In genomic region chr1:2345297-2346075, GRCh38 we compare ENCODE assay signal across 25 cellular contexts. TPM values are rescaled to one million over a fixed set of nuclear protein-coding genes. Genes with fewer than 3 reads are reported as not detected.
DNase-seq lines count a peak whose midpoint lies in the region; ATAC-seq, FAIRE-seq and TF ChIP-seq lines count a peak whose summit lies in the region.
"Had no signal": no experiment of that assay in that cellular context is flagged by ENCODE, and none has a peak within 500 bp of the region (broad histone marks: within the 10 kb centered on the region; RNA-seq: fewer than 3 reads in every experiment).

No MANE protein-coding gene starts in this region.

- CTCF ChIA-PET in K562 (lab: Yijun Ruan, JAX; ENCODE audit: low intra/inter-chr PET ratio): no interaction called here

- H3K27ac Mint-ChIP-seq in natural killer cell treated with Interleukin-12 subunit alpha and Interleukin-12 subunit beta and Interleukin-15 and Interleukin-18, amount 100 ng/mL, for 72 hours: no peak overlapping the region
- H3K27ac Mint-ChIP-seq in natural killer cell: no peak overlapping the region
- H3K27ac Mint-ChIP-seq: activated CD4-positive, alpha-beta T cell treated with anti-CD3 and anti-CD28 coated beads for 36 hours; activated naive CD8-positive, alpha-beta T cell treated with anti-CD3 and anti-CD28 coated beads, Interleukin-2, amount 10 ng/mL, durations not matched to agents 7 days and 5 days; activated T-helper 17 cell treated with anti-CD3 and anti-CD28 coated beads, Interleukin-2, amount 50 U/mL, for 72 hours; CD4-positive, alpha-beta T cell; endodermal cell; stimulated activated naive B cell treated with anti-CD40 and anti-IgM and Interleukin-4, amounts not matched to agents 10 μg/mL and 1 μg/mL and 100 μg/mL, for 72 hours had no signal

- TF ChIP-seq EP300 in K562 (IDR thresholded peaks at IDR 0.05; ENCODE audit: low read length): no peak

- no peak overlapping the region for H3K4me3 ChIP-seq in K562
- H3K4me3 ChIP-seq in mucosa of descending colon: no peak overlapping the region
- H3K4me3 ChIP-seq: PC-9, thoracic aorta had no signal

- no TSS peak for BruUV-seq in K562 (replicated peaks; lab: Mats Ljungman, UMichigan)

- H3K27me3 Mint-ChIP-seq in natural killer cell treated with Interleukin-12 subunit alpha and Interleukin-12 subunit beta and Interleukin-15 and Interleukin-18, amount 100 ng/mL, for 72 hours: no peaks in the 10 kb centered on the region
- H3K27me3 Mint-ChIP-seq in natural killer cell (ENCODE audit: low read depth in 2 of 2): no peaks in the 10 kb centered on the region
- H3K27me3 Mint-ChIP-seq: activated CD4-positive, alpha-beta T cell treated with anti-CD3 and anti-CD28 coated beads for 36 hours; activated naive CD8-positive, alpha-beta T cell treated with anti-CD3 and anti-CD28 coated beads, Interleukin-2, amount 10 ng/mL, durations not matched to agents 7 days and 5 days; activated T-helper 17 cell treated with anti-CD3 and anti-CD28 coated beads, Interleukin-2, amount 50 U/mL, for 72 hours; CD4-positive, alpha-beta T cell had no signal

- H3K79me2 ChIP-seq in K562 (ENCODE audit: control insufficient read depth, insufficient read depth, low read length): no peaks in the 10 kb centered on the region

- H3K36me3 ChIP-seq in K562 (ENCODE audit: control insufficient read depth, insufficient read depth, low read length) (no peaks in the 10 kb centered on the region), mucosa of descending colon (ENCODE audit: low read depth) (no peaks in the 10 kb centered on the region)
- H3K36me3 ChIP-seq: thoracic aorta had no signal

- peaks cover 67 to 88% of the 10 kb centered on the region in 2 experiments; a peak in 4 of 5 replicates for H3K27me3 ChIP-seq in K562 (ENCODE audit: control insufficient read depth in 2 of 2, insufficient read depth in 2 of 2, low read length in 2 of 2)

- no peak for TF ChIP-seq POLR2A in K562 (conservative IDR thresholded peaks at IDR 0.05)

- no peaks in the 10 kb centered on the region for H3K9me1 ChIP-seq in K562 (ENCODE audit: control insufficient read depth, insufficient read depth, low read length)

- no peak for TF ChIP-seq RAD21 in K562 (CRISPR knock-in tag; conservative IDR thresholded peaks at IDR 0.05 in 1 of 2, IDR thresholded peaks at IDR 0.05 in 1 of 2)

- POLR2A ChIA-PET in K562 (lab: Yijun Ruan, JAX): interaction anchor here (0.6 kb wide), 1 partner anchor 89 kb away, joined by 3 read pairs; no protein-coding TSS in a partner anchor

- no peak overlapping the region for H3K4me2 ChIP-seq in K562 (ENCODE audit: insufficient read depth, low read length)
- H3K4me2 ChIP-seq: PC-9 had no signal

- peaks cover 12% of the 10 kb centered on the region for H4K20me1 ChIP-seq in K562 (replicated peaks; ENCODE audit: control insufficient read depth, insufficient read depth, low read length)

- H3K4me1 Mint-ChIP-seq in natural killer cell treated with Interleukin-12 subunit alpha and Interleukin-12 subunit beta and Interleukin-15 and Interleukin-18, amount 100 ng/mL, for 72 hours (ENCODE audit: low read depth in 2 of 2): no peaks in the 10 kb centered on the region
- no peaks in the 10 kb centered on the region for H3K4me1 Mint-ChIP-seq in natural killer cell
- H3K4me1 Mint-ChIP-seq: activated CD4-positive, alpha-beta T cell treated with anti-CD3 and anti-CD28 coated beads for 36 hours; activated naive CD8-positive, alpha-beta T cell treated with anti-CD3 and anti-CD28 coated beads, Interleukin-2, amount 10 ng/mL, durations not matched to agents 7 days and 5 days; activated T-helper 17 cell treated with anti-CD3 and anti-CD28 coated beads, Interleukin-2, amount 50 U/mL, for 72 hours; endodermal cell; stimulated activated naive B cell treated with anti-CD40 and anti-IgM and Interleukin-4, amounts not matched to agents 10 μg/mL and 1 μg/mL and 100 μg/mL, for 72 hours had no signal

- FAIRE-seq in K562 (lab: Jason Lieb, UNC): peak; percentile 6
- FAIRE-seq: colon, GM12892 had no signal

- no peak for TF ChIP-seq CTCF in natural killer cell (IDR thresholded peaks at IDR 0.05)
- TF ChIP-seq CTCF in K562 (IDR thresholded peaks at IDR 0.05 in 2 of 3, conservative IDR thresholded peaks at IDR 0.05 in 1 of 3; ENCODE audit: insufficient read depth in 2 of 3, low read depth in 1 of 3, low read length in 3 of 3): no peak
- TF ChIP-seq CTCF in mucosa of descending colon (IDR thresholded peaks at IDR 0.05): no peak

- no peaks in the 10 kb centered on the region for H3K9me3 Mint-ChIP-seq in natural killer cell treated with Interleukin-12 subunit alpha and Interleukin-12 subunit beta and Interleukin-15 and Interleukin-18, amount 100 ng/mL, for 72 hours
- no peaks in the 10 kb centered on the region for H3K9me3 Mint-ChIP-seq in natural killer cell
- H3K9me3 Mint-ChIP-seq: activated naive CD8-positive, alpha-beta T cell treated with anti-CD3 and anti-CD28 coated beads, Interleukin-2, amount 10 ng/mL, durations not matched to agents 7 days and 5 days; activated T-helper 17 cell treated with anti-CD3 and anti-CD28 coated beads, Interleukin-2, amount 50 U/mL, for 72 hours; CD4-positive, alpha-beta T cell; endodermal cell; H9; stimulated activated naive B cell treated with anti-CD40 and anti-IgM and Interleukin-4, amounts not matched to agents 10 μg/mL and 1 μg/mL and 100 μg/mL, for 72 hours had no signal

- H3K4me3 Mint-ChIP-seq in natural killer cell treated with Interleukin-12 subunit alpha and Interleukin-12 subunit beta and Interleukin-15 and Interleukin-18, amount 100 ng/mL, for 72 hours: no peak overlapping the region
- no peak overlapping the region for H3K4me3 Mint-ChIP-seq in natural killer cell
- H3K4me3 Mint-ChIP-seq: activated CD4-positive, alpha-beta T cell treated with anti-CD3 and anti-CD28 coated beads for 36 hours; activated naive CD8-positive, alpha-beta T cell treated with anti-CD3 and anti-CD28 coated beads, Interleukin-2, amount 10 ng/mL, durations not matched to agents 7 days and 5 days; activated T-helper 17 cell treated with anti-CD3 and anti-CD28 coated beads, Interleukin-2, amount 50 U/mL, for 72 hours; CD4-positive, alpha-beta T cell; endodermal cell; H9; stimulated activated naive B cell treated with anti-CD40 and anti-IgM and Interleukin-4, amounts not matched to agents 10 μg/mL and 1 μg/mL and 100 μg/mL, for 72 hours had no signal

- H3K4me1 ChIP-seq in K562 (replicated peaks in 1 of 2; ENCODE audit: control insufficient read depth in 2 of 2, insufficient read depth in 2 of 2, low read length in 2 of 2) (peaks cover 0 to 39% of the 10 kb centered on the region in 2 experiments; a peak in 2 of 5 replicates), mucosa of descending colon (ENCODE audit: low read depth) (no peaks in the 10 kb centered on the region)

- H3K36me3 Mint-ChIP-seq in natural killer cell treated with Interleukin-12 subunit alpha and Interleukin-12 subunit beta and Interleukin-15 and Interleukin-18, amount 100 ng/mL, for 72 hours: no peaks in the 10 kb centered on the region
- H3K36me3 Mint-ChIP-seq in natural killer cell: no peaks in the 10 kb centered on the region
- H3K36me3 Mint-ChIP-seq: activated naive CD8-positive, alpha-beta T cell treated with anti-CD3 and anti-CD28 coated beads, Interleukin-2, amount 10 ng/mL, durations not matched to agents 7 days and 5 days; stimulated activated naive B cell treated with anti-CD40 and anti-IgM and Interleukin-4, amounts not matched to agents 10 μg/mL and 1 μg/mL and 100 μg/mL, for 72 hours had no signal

- WGBS in K562 (ENCODE audit: insufficient coverage, low coverage, missing lambda C conversion rate): 3% methylated on average over 23 of the region's 24 CpGs

- H3K9ac ChIP-seq in K562 (ENCODE audit: insufficient read depth in 1 of 2, low read depth in 2 of 2, low read length in 2 of 2): peak overlapping the region in 1 of 2 experiments; percentile 36; a peak in 1 of 4 replicates

- intact Hi-C loops in natural killer cell (cut with micrococcal nuclease) (no loop called here), K562 (cut with micrococcal nuclease) (no loop called here), mucosa of descending colon (cut with DNase I, micrococcal nuclease) (no loop called here)

- peak; percentile 54 for DNase-seq in natural killer cell treated with Interleukin-12 subunit alpha and Interleukin-12 subunit beta and Interleukin-15 and Interleukin-18, amount 100 ng/mL, for 72 hours (ENCODE audit: low spot score)
- DNase-seq in natural killer cell (no peak), K562 (ENCODE audit: extremely low read depth in 1 of 4, low spot score in 3 of 4) (peak; percentile 46 to 67 (median 56)), mucosa of descending colon (peak in 2 of 3 donors; percentile 8 to 12), NCI-H510A treated with DMSO at 0.1 percent for 48 hours (lab: John Stamatoyannopoulos, UW) (no peak)
- no peak for DNase-seq in stimulated activated CD4-positive, alpha-beta T cell treated with anti-CD3 and anti-CD28 coated beads, Interleukin-4, amount 100 ng/mL, for 4 hours
- DNase-seq: activated CD4-positive, alpha-beta T cell treated with anti-CD3 and anti-CD28 coated beads for 36 hours; activated naive CD8-positive, alpha-beta T cell treated with anti-CD3 and anti-CD28 coated beads, Interleukin-2, amount 10 ng/mL, durations not matched to agents 7 days and 5 days; DMS79; endodermal cell; H9; MV-4-11; NCI-H187 treated with DMSO at 0.1 percent for 48 hours; NCI-H345; PC-9; stimulated activated naive B cell treated with anti-CD40 and anti-IgM and Interleukin-4, amounts not matched to agents 10 μg/mL and 1 μg/mL and 100 μg/mL, for 72 hours; T-helper 9 cell had no signal

- no peak overlapping the region for H3K27ac ChIP-seq in K562 (ENCODE audit: extremely low read depth, low read depth, low read length)
- H3K27ac ChIP-seq: PC-9, thoracic aorta had no signal

- in situ Hi-C loops in K562 (cut with MboI): no loop called here

- no peaks in the 10 kb centered on the region for H3K9me3 ChIP-seq in K562 (replicated peaks; ENCODE audit: control insufficient read depth, insufficient read depth, low read depth, low read length)
- H3K9me3 ChIP-seq in mucosa of descending colon: no peaks in the 10 kb centered on the region
- H3K9me3 ChIP-seq: thoracic aorta had no signal

- H2AFZ ChIP-seq in K562 (ENCODE audit: low read depth, low read length): no peak overlapping the region
- H2AFZ ChIP-seq: PC-9 had no signal

- ATAC-seq in natural killer cell treated with Interleukin-12 subunit alpha and Interleukin-12 subunit beta and Interleukin-15 and Interleukin-18, amount 100 ng/mL, for 72 hours: no peak
- ATAC-seq in natural killer cell (no peak), K562 (peak; percentile 21; the same call in 1 of the 3 replicates), mucosa of descending colon (no peak), GM21360 (IDR thresholded peaks at IDR 0.05; ENCODE audit: unreplicated experiment) (no peak), HG03280 (IDR thresholded peaks at IDR 0.05; ENCODE audit: unreplicated experiment) (no peak)
- ATAC-seq: activated CD4-positive, alpha-beta T cell treated with anti-CD3 and anti-CD28 coated beads for 36 hours; activated T-helper 17 cell treated with anti-CD3 and anti-CD28 coated beads, Interleukin-2, amount 50 U/mL, for 72 hours; SK-N-SH treated with all-trans-retinoic acid at 6 μM for 48 hours; stimulated activated naive B cell treated with anti-CD40 and anti-IgM and Interleukin-4, amounts not matched to agents 10 μg/mL and 1 μg/mL and 100 μg/mL, for 72 hours had no signal

RNA-seq across cellular contexts. Expression of gene MORN1, which starts 45.9 kb away (rescaled TPM):
- total RNA-seq in natural killer cell treated with Interleukin-12 subunit alpha and Interleukin-12 subunit beta and Interleukin-15 and Interleukin-18, amount 100 ng/mL, for 72 hours: 1 to 10 TPM; 4.0 to 7.5 TPM
- 1 to 10 TPM; 8.0 to 9.3 (median 8.8) TPM for total RNA-seq in natural killer cell
- total RNA-seq in K562 (2011; cell fraction: chromatin; rRNA removed; ENCODE audit: low replicate concordance): 24.9 and 49.4 TPM in 2 replicates
- 26.6 and 36.7 TPM in 2 replicates for total RNA-seq in K562 (2011; cell fraction: nucleolus; rRNA removed)
- total RNA-seq in K562 (2011; cell fraction: nucleoplasm; rRNA removed): 26.9 and 29.6 TPM in 2 replicates
- total RNA-seq in K562 (2014; rRNA removed): 6.1 and 9.3 TPM in 2 replicates
- total RNA-seq in K562 (2014; rRNA removed; fragmentation: Illumina TruSeq; extraction: Trizol): 2.3 and 2.9 TPM in 2 replicates
- 4.7 and 5.5 TPM in 2 replicates for total RNA-seq in K562 (2015; rRNA removed; fragmentation: Illumina TruSeq; extraction: Trizol)
- total RNA-seq in K562 (2021): 5.1 and 7.6 TPM in 2 replicates
- 3.9 and 4.4 TPM in 2 replicates for polyA plus RNA-seq in K562 (2011; rRNA removed)
- polyA plus RNA-seq in K562 (2011; cell fraction: cytosol; rRNA removed): 4.3 and 4.7 TPM in 2 replicates
- polyA plus RNA-seq in K562 (2011; cell fraction: nucleus; rRNA removed): 10.6 and 16.9 TPM in 2 replicates
- 3.6 and 6.3 TPM in 2 replicates for polyA plus RNA-seq in K562 (2012)
- 1.8 and 2.7 TPM in 2 replicates for polyA plus RNA-seq in K562 (2014; fragmentation: Illumina TruSeq; extraction: Trizol)
- polyA plus RNA-seq in K562 (2014; fragmentation: Nextera tagmentation; extraction: Ambion mirVana): under 1 TPM; 0.24 to 0.35 TPM
- polyA plus RNA-seq in K562 (2014; rRNA removed): 4.2 and 5.8 TPM in 2 replicates
- 5.5 and 9.6 TPM in 2 replicates for polyA minus RNA-seq in K562 (2011; rRNA and poly(A)+ RNA removed)
- polyA minus RNA-seq in K562 (2011; cell fraction: cytosol; rRNA and poly(A)+ RNA removed): 4.8 and 5.6 TPM in 2 replicates
- 11.7 and 12.0 TPM in 2 replicates for polyA minus RNA-seq in K562 (2011; cell fraction: nucleus; rRNA and poly(A)+ RNA removed)
- total RNA-seq in mucosa of descending colon: 10 to 100 TPM; 13.1 to 17.4 (median 13.4) TPM

RNA-seq across cellular contexts. Expression of gene RER1, which starts 46.2 kb away (rescaled TPM):
- 100 to 1,000 TPM; 139 to 161 TPM for total RNA-seq in natural killer cell treated with Interleukin-12 subunit alpha and Interleukin-12 subunit beta and Interleukin-15 and Interleukin-18, amount 100 ng/mL, for 72 hours
- total RNA-seq in natural killer cell (10 to 100 TPM; 89.2 to 98.9 (median 91.9) TPM), K562 (2014; rRNA removed) (63.1 and 109 TPM in 2 replicates), K562 (2014; rRNA removed; fragmentation: Illumina TruSeq; extraction: Trizol) (183 and 211 TPM in 2 replicates), K562 (2015; rRNA removed; fragmentation: Illumina TruSeq; extraction: Trizol) (146 and 153 TPM in 2 replicates), K562 (2021) (219 and 235 TPM in 2 replicates), mucosa of descending colon (100 to 1,000 TPM; 151 to 217 (median 193) TPM)
- 270 and 338 TPM in 2 replicates for total RNA-seq in K562 (2011; cell fraction: chromatin; rRNA removed; ENCODE audit: low replicate concordance)
- 175 and 181 TPM in 2 replicates for total RNA-seq in K562 (2011; cell fraction: nucleolus; rRNA removed)
- 289 and 345 TPM in 2 replicates for total RNA-seq in K562 (2011; cell fraction: nucleoplasm; rRNA removed)
- polyA plus RNA-seq in K562 (2011; rRNA removed) (316 and 354 TPM in 2 replicates), K562 (2014; fragmentation: Illumina TruSeq; extraction: Trizol) (299 and 323 TPM in 2 replicates), K562 (2014; fragmentation: Nextera tagmentation; extraction: Ambion mirVana) (10 to 100 TPM; 19.6 to 34.5 TPM), K562 (2014; rRNA removed) (216 and 249 TPM in 2 replicates)
- polyA plus RNA-seq in K562 (2011; cell fraction: cytosol; rRNA removed): 218 and 437 TPM in 2 replicates
- polyA plus RNA-seq in K562 (2011; cell fraction: nucleus; rRNA removed): 267 and 372 TPM in 2 replicates
- 133 and 293 TPM in 2 replicates for polyA plus RNA-seq in K562 (2012)
- polyA minus RNA-seq in K562 (2011; rRNA and poly(A)+ RNA removed): 304 and 371 TPM in 2 replicates
- polyA minus RNA-seq in K562 (2011; cell fraction: cytosol; rRNA and poly(A)+ RNA removed): 79.7 and 109 TPM in 2 replicates
- polyA minus RNA-seq in K562 (2011; cell fraction: nucleus; rRNA and poly(A)+ RNA removed): 23.0 and 33.4 TPM in 2 replicates

Comparison
In these comparisons a context has a peak if more than half of its experiments do, and no peak if none do; other contexts are left out.
1. DNase-seq: peak in natural killer cell treated with Interleukin-12 subunit alpha and Interleukin-12 subunit beta and Interleukin-15 and Interleukin-18, amount 100 ng/mL, for 72 hours (single experiment), K562 (4 of 4) and mucosa of descending colon (2 of 3); none in natural killer cell (single experiment), stimulated activated CD4-positive, alpha-beta T cell treated with anti-CD3 and anti-CD28 coated beads, Interleukin-4, amount 100 ng/mL, for 4 hours (0 of 2) and NCI-H510A treated with DMSO at 0.1 percent for 48 hours (single experiment).